8 cellular contexts compared by ENCODE assay signal in the genomic region with DNA sequence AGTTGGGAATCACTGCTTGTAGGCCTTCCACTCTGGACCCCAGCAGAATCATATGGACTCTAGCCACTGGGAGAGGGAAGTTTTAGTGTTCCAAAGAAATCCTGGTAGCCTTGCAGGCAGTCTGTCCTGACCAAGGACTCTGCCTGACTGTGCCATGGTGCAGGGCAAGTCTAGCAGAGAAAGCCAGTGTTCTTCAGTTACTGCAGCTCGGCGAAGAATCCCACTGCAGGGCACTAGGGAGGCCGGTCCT. TPM values are rescaled to one million over a fixed set of nuclear protein-coding genes. Genes with fewer than 3 reads are reported as not detected.
DNase-seq lines count a peak whose midpoint lies in the region; ATAC-seq and TF ChIP-seq lines count a peak whose summit lies in the region.

No MANE protein-coding gene starts in this region.

- H3K4me3 ChIP-seq in HCT116 (replicated peaks in 1 of 2; ENCODE audit: low read depth in 1 of 2, low read length in 2 of 2): peak overlapping the region; percentile 87 to 89

- peak overlapping the region; percentile 70 for H3K27ac ChIP-seq in 22Rv1
- H3K27ac ChIP-seq in HCT116 (ENCODE audit: low read depth, low read length): peak overlapping the region; percentile 86
- peak overlapping the region; percentile 81 for H3K27ac ChIP-seq in substantia nigra (ENCODE audit: low read depth, low read length, poor library complexity, severe bottlenecking)

- peak overlapping the region; percentile 96 for H3K27ac Mint-ChIP-seq in activated naive CD8-positive, alpha-beta T cell

- H3K9me3 Mint-ChIP-seq in activated naive CD8-positive, alpha-beta T cell (ENCODE audit: low read depth): no peaks in the 10 kb centered on the region

- H3K4me1 Mint-ChIP-seq in activated naive CD8-positive, alpha-beta T cell (ENCODE audit: low read depth): peaks cover 50% of the 10 kb centered on the region

- TF ChIP-seq POLR2A in HCT116 (IDR thresholded peaks at IDR 0.05; ENCODE audit: borderline replicate concordance, extremely low read depth, insufficient read depth, insufficient read length): no peak

- peak overlapping the region; percentile 41 for H2AFZ ChIP-seq in HCT116 (ENCODE audit: low read depth, low read length, poor library complexity, severe bottlenecking)

- peak overlapping the region; percentile 95 for H3K4me3 Mint-ChIP-seq in activated naive CD8-positive, alpha-beta T cell

- POLR2A ChIA-PET in HCT116 (lab: Charles Lee): interaction anchor here (0.7 to 2.9 kb wide), 8 partner anchors 11 to 808 kb away, joined by 3 to 20 read pairs (median 4); a partner anchor contains a TSS

- H3K27me3 Mint-ChIP-seq in activated naive CD8-positive, alpha-beta T cell: no peaks in the 10 kb centered on the region

- peak; percentile 49 for ATAC-seq in HCT116
- ATAC-seq in GM21619 (IDR thresholded peaks at IDR 0.05; ENCODE audit: unreplicated experiment): no peak

- peaks cover 5% of the 10 kb centered on the region; the same call in 1 of the 2 replicates for H4K20me1 ChIP-seq in HCT116 (ENCODE audit: insufficient read depth)

- H3K4me2 ChIP-seq in HCT116 (ENCODE audit: low read length): peak overlapping the region; percentile 95

- no peaks in the 10 kb centered on the region for H3K9me3 ChIP-seq in HCT116 (ENCODE audit: control insufficient read depth in 1 of 2, insufficient read depth in 1 of 2, low read depth in 1 of 2, low read length in 2 of 2)

- DNase-seq in HCT116 (ENCODE audit: low read depth, low spot score) (no peak), iPS-NIHi7 (ENCODE audit: extremely low spot score) (peak; percentile 65), substantia nigra (lab: John Stamatoyannopoulos, UW) (peak in 1 of 49 donors; percentile 56), NCI-H510A (lab: John Stamatoyannopoulos, UW) (no peak)
- no peak for DNase-seq in activated CD4-positive, alpha-beta T cell treated with anti-CD3 and anti-CD28 coated beads for 48 hours

- peaks cover 15 to 36% of the 10 kb centered on the region in 2 experiments for H3K36me3 ChIP-seq in HCT116 (ENCODE audit: control insufficient read depth in 1 of 2, insufficient read depth in 2 of 2, low read length in 2 of 2)

- no TSS peak for BruUV-seq in HCT116 (replicated peaks; lab: Mats Ljungman, UMichigan)

- H3K36me3 Mint-ChIP-seq in activated naive CD8-positive, alpha-beta T cell: peaks cover 18% of the 10 kb centered on the region

- H3K9ac ChIP-seq in HCT116 (ENCODE audit: low read length): peak overlapping the region; percentile 95

- RAD21 ChIA-PET in HCT116 (lab: Charles Lee; ENCODE audit: low non-redundant PET in 1 of 2, low total read pairs in 2 of 2, uncharacterized antibody in 2 of 2, unreplicated experiment in 2 of 2): no interaction called here

- intact Hi-C loops in HCT116 (cut with micrococcal nuclease): no loop called here

- H3K79me2 ChIP-seq in HCT116 (ENCODE audit: insufficient read depth, low read length): peaks cover 44% of the 10 kb centered on the region

- TF ChIP-seq CTCF in 22Rv1 (IDR thresholded peaks at IDR 0.05) (no peak), HCT116 (IDR thresholded peaks at IDR 0.05 in 2 of 3, conservative IDR thresholded peaks at IDR 0.05 in 1 of 3; ENCODE audit: borderline replicate concordance in 1 of 3, insufficient read depth in 1 of 3, low read depth in 2 of 3, low read length in 2 of 3) (no peak)

- CTCF ChIA-PET in HCT116 (lab: Charles Lee): interaction anchor here (0.7 to 2.1 kb wide), 4 partner anchors 11 to 118 kb away, joined by 3 to 6 read pairs (median 3); no protein-coding TSS in a partner anchor

- peaks cover 44 to 68% of the 10 kb centered on the region in 2 experiments for H3K4me1 ChIP-seq in HCT116 (ENCODE audit: control insufficient read depth in 1 of 2, insufficient read depth in 2 of 2, low read length in 2 of 2)

- H3K27me3 ChIP-seq in HCT116 (ENCODE audit: insufficient read depth, low read length): no peaks in the 10 kb centered on the region

- H3K9me2 ChIP-seq in HCT116 (ENCODE audit: insufficient read depth): no peaks in the 10 kb centered on the region

- TF ChIP-seq RAD21 in HCT116 (IDR thresholded peaks at IDR 0.05; ENCODE audit: low read depth): no peak

TF ChIP-seq in HCT116, 20 proteins besides CTCF, POLR2A, EP300 and RAD21:
- TF ChIP-seq ZFX (IDR thresholded peaks at IDR 0.05) (no peak), SIN3A (IDR thresholded peaks at IDR 0.05; ENCODE audit: low read depth) (no peak), EZH2phosphoT487 (IDR thresholded peaks at IDR 0.05; ENCODE audit: borderline replicate concordance) (no peak), FOSL1 (IDR thresholded peaks at IDR 0.05; ENCODE audit: low read depth) (no peak), CBX3 (IDR thresholded peaks at IDR 0.05; ENCODE audit: low read depth) (no peak), EGR1 (IDR thresholded peaks at IDR 0.05; ENCODE audit: low read depth) (no peak), EZH2 (IDR thresholded peaks at IDR 0.05) (no peak), TCF7L2 (IDR thresholded peaks at IDR 0.05; ENCODE audit: borderline replicate concordance, extremely low read depth, insufficient read depth, insufficient read length) (no peak), POLR2AphosphoS5 (IDR thresholded peaks at IDR 0.05; ENCODE audit: low read depth, low read length) (no peak), SRF (IDR thresholded peaks at IDR 0.05; ENCODE audit: low read depth) (no peak), YY1 (IDR thresholded peaks at IDR 0.05; ENCODE audit: extremely low read depth, insufficient replicate concordance, low read depth, low read length) (no peak), CEBPB (IDR thresholded peaks at IDR 0.05; ENCODE audit: low read depth) (no peak)
- TF ChIP-seq, protein P1, sequence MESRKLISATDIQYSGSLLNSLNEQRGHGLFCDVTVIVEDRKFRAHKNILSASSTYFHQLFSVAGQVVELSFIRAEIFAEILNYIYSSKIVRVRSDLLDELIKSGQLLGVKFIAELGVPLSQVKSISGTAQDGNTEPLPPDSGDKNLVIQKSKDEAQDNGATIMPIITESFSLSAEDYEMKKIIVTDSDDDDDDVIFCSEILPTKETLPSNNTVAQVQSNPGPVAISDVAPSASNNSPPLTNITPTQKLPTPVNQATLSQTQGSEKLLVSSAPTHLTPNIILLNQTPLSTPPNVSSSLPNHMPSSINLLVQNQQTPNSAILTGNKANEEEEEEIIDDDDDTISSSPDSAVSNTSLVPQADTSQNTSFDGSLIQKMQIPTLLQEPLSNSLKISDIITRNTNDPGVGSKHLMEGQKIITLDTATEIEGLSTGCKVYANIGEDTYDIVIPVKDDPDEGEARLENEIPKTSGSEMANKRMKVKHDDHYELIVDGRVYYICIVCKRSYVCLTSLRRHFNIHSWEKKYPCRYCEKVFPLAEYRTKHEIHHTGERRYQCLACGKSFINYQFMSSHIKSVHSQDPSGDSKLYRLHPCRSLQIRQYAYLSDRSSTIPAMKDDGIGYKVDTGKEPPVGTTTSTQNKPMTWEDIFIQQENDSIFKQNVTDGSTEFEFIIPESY (IDR thresholded peaks at IDR 0.05; ENCODE audit: extremely low read depth, insufficient replicate concordance, low read length): no peak
- TF ChIP-seq, protein P2, sequence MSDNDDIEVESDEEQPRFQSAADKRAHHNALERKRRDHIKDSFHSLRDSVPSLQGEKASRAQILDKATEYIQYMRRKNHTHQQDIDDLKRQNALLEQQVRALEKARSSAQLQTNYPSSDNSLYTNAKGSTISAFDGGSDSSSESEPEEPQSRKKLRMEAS (IDR thresholded peaks at IDR 0.05): no peak
- TF ChIP-seq, protein P3, sequence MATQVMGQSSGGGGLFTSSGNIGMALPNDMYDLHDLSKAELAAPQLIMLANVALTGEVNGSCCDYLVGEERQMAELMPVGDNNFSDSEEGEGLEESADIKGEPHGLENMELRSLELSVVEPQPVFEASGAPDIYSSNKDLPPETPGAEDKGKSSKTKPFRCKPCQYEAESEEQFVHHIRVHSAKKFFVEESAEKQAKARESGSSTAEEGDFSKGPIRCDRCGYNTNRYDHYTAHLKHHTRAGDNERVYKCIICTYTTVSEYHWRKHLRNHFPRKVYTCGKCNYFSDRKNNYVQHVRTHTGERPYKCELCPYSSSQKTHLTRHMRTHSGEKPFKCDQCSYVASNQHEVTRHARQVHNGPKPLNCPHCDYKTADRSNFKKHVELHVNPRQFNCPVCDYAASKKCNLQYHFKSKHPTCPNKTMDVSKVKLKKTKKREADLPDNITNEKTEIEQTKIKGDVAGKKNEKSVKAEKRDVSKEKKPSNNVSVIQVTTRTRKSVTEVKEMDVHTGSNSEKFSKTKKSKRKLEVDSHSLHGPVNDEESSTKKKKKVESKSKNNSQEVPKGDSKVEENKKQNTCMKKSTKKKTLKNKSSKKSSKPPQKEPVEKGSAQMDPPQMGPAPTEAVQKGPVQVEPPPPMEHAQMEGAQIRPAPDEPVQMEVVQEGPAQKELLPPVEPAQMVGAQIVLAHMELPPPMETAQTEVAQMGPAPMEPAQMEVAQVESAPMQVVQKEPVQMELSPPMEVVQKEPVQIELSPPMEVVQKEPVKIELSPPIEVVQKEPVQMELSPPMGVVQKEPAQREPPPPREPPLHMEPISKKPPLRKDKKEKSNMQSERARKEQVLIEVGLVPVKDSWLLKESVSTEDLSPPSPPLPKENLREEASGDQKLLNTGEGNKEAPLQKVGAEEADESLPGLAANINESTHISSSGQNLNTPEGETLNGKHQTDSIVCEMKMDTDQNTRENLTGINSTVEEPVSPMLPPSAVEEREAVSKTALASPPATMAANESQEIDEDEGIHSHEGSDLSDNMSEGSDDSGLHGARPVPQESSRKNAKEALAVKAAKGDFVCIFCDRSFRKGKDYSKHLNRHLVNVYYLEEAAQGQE (IDR thresholded peaks at IDR 0.05; ENCODE audit: low read depth): no peak
TF ChIP-seq in HCT116: peak in this region for 0.

RNA-seq across cellular contexts. Expression of a gene that starts 20.3 kb away (rescaled TPM):
- total RNA-seq in HCT116 (2021; ENCODE audit: unreplicated experiment): 123 TPM
- 64.6 and 94.3 TPM in 2 replicates for polyA plus RNA-seq in HCT116 (2012)
